Comparison of ENCODE assay signal across 9 cellular contexts in the genomic region with DNA sequence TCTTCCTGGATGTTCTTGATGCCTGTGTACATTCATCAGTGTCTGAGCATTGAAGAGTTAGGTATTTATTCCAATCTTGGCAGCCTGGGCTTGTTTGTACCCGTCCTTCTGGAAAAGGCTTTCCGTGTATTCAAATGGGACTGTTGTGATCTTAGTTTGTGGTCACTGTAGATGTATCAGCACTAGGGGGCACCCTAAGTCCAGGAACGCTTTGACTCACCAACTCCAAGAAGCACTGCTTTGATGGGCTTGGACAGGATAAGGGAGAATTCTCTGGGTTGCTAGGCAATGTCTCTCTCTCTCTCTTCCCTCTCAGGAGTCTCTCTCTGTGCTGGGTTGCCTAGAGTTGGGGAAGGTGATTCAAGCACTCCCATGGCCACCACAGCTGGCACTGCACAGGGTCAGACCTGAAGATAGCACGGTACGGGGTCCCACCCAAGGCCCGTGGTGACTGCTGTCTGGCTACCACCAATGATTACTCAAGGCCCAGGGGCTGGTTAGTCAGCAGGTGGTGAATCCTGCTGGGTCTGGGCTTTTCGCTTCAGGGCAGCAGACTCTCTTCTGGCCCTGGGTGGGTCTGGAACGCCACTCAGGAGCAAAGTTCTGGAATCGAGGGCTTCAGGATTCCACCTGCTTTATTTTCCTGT.
DNase-seq lines count a peak whose midpoint lies in the region; ATAC-seq and TF ChIP-seq lines count a peak whose summit lies in the region.
"Had no signal": no experiment of that assay in that cellular context is flagged by ENCODE, and none has a peak within 500 bp of the region (broad histone marks: within the 10 kb centered on the region; RNA-seq: fewer than 3 reads in every experiment).

No MANE protein-coding gene starts in this region.

- peak overlapping the region in 1 of 7 donors; percentile 76 for H3K27ac Mint-ChIP-seq in CD14-positive monocyte

- in situ Hi-C loops in GM13977 (cut with MboI; ENCODE audit: low pct_unique_long_range_greater_than_20kb, low sequenced_read_pairs, unreplicated experiment) = no loop called here

- H3K4me3 ChIP-seq in kidney epithelial cell (ENCODE audit: low read depth, low read length) (no peak overlapping the region), uterus (no peak overlapping the region), gastroesophageal sphincter (no peak overlapping the region)
- H3K4me3 ChIP-seq: skin epidermis had no signal

- H3K36me3 Mint-ChIP-seq in CD14-positive monocyte = peaks cover 61 to 74% of the 10 kb centered on the region in 2 donors

- no peak for TF ChIP-seq EP300 in gastroesophageal sphincter (IDR thresholded peaks at IDR 0.05)

- H3K4me1 ChIP-seq in uterus (no peaks in the 10 kb centered on the region), gastroesophageal sphincter (peaks cover 0 to 7% (median 0%) of the 10 kb centered on the region in 3 donors)

- intact Hi-C loops in CD14-positive monocyte (cut with micrococcal nuclease) = no loop called here
- intact Hi-C loops in uterus (cut with DNase I; ENCODE audit: low total_unique reads) = no loop called here

- DNase-seq in CD14-positive monocyte (ENCODE audit: low spot score) (no peak), GM13977 (ENCODE audit: low spot score) (peak; percentile 34), NCI-H748 (lab: John Stamatoyannopoulos, UW; ENCODE audit: unreplicated experiment) (peak; percentile 71), brain pericyte (ENCODE audit: low read depth, low spot score) (peak; percentile 20), kidney epithelial cell (ENCODE audit: low read depth) (peak; percentile 5), uterus (no peak)

- ATAC-seq in HG03442 (IDR thresholded peaks at IDR 0.05; ENCODE audit: unreplicated experiment) = no peak
- no peak for ATAC-seq in gastroesophageal sphincter

- H3K9me3 Mint-ChIP-seq in CD14-positive monocyte = no peaks in the 10 kb centered on the region

- H3K27ac ChIP-seq in uterus (no peak overlapping the region), gastroesophageal sphincter (no peak overlapping the region)

- no peaks in the 10 kb centered on the region for H3K36me3 ChIP-seq in kidney epithelial cell (ENCODE audit: control insufficient read depth, insufficient read depth, low read length)
- H3K36me3 ChIP-seq in uterus = no peaks in the 10 kb centered on the region
- H3K36me3 ChIP-seq in gastroesophageal sphincter = peaks cover 0 to 44% of the 10 kb centered on the region in 2 donors

- 100% methylated on average over 1 to 5 of the region's 9 CpGs for WGBS in gastroesophageal sphincter (ENCODE audit: low coverage in 1 of 2), 2 donors

- TF ChIP-seq POLR2A in uterus (IDR thresholded peaks at IDR 0.05) = no peak
- no peak for TF ChIP-seq POLR2A in gastroesophageal sphincter (IDR thresholded peaks at IDR 0.05)

- H3K9me3 ChIP-seq in uterus = no peaks in the 10 kb centered on the region
- H3K9me3 ChIP-seq in gastroesophageal sphincter = no peaks in the 10 kb centered on the region

- H3K27me3 ChIP-seq in kidney epithelial cell (ENCODE audit: control insufficient read depth, insufficient read depth, low read length) (no peaks in the 10 kb centered on the region), uterus (no peaks in the 10 kb centered on the region), gastroesophageal sphincter (no peaks in the 10 kb centered on the region)

- H3K4me3 Mint-ChIP-seq in CD14-positive monocyte = no peak overlapping the region

- no peaks in the 10 kb centered on the region for H3K27me3 Mint-ChIP-seq in CD14-positive monocyte (ENCODE audit: low read depth in 3 of 3)

- peak; percentile 37 for TF ChIP-seq CTCF in CD14-positive monocyte (IDR thresholded peaks at IDR 0.05)
- peak; percentile 49 for TF ChIP-seq CTCF in GM13977 (IDR thresholded peaks at IDR 0.05; ENCODE audit: extremely low read depth, insufficient read depth, missing control alignments)
- peak; percentile 52 for TF ChIP-seq CTCF in kidney epithelial cell (IDR thresholded peaks at IDR 0.05; ENCODE audit: insufficient read depth, low read length, poor library complexity, severe bottlenecking)
- peak in 3 of 4 experiments; percentile 11 to 23 (median 17) for TF ChIP-seq CTCF in uterus (IDR thresholded peaks at IDR 0.05)
- TF ChIP-seq CTCF in gastroesophageal sphincter (IDR thresholded peaks at IDR 0.05) = peak in 1 of 4 experiments; percentile 43

- peaks cover 15% of the 10 kb centered on the region for H3K4me1 Mint-ChIP-seq in CD14-positive monocyte

Comparison
In these comparisons a context has a peak if more than half of its experiments do, and no peak if none do; other contexts are left out.
1. DNase-seq: peak in GM13977 (single experiment), NCI-H748 (single experiment), brain pericyte (single experiment) and kidney epithelial cell (single experiment); none in CD14-positive monocyte (single experiment) and uterus (0 of 2).